In the genomic region with DNA sequence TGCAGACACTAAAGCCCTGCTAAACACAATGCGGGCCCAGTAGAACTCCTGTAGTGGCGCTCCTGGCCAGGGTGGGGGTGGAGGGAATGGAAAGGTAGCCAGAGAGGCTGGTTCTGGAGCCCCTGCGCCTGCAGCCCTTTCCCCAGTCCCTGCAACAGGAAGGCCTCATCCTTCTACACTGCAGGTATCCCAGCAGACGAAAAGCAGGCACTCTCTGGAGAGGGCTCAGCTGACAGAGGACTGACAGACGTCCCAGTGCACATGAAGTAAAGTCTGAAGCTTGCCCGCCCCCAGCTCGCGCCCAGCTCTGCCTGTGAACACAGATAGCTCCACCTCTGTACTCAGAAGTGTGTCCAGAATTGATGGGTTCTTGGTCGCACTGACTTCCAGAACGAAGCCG, we compare ENCODE assay signal across 19 cellular contexts. TPM values are rescaled to one million over a fixed set of nuclear protein-coding genes. Genes with fewer than 3 reads are reported as not detected.
DNase-seq lines count a peak whose midpoint lies in the region; ATAC-seq, FAIRE-seq and TF ChIP-seq lines count a peak whose summit lies in the region.
"Had no signal": no experiment of that assay in that cellular context is flagged by ENCODE, and none has a peak within 500 bp of the region (broad histone marks: within the 10 kb centered on the region; RNA-seq: fewer than 3 reads in every experiment).

No MANE protein-coding gene starts in this region.

- BruUV-seq in K562 (replicated peaks; lab: Mats Ljungman, UMichigan): no TSS peak
- BruUV-seq in MCF 10A (replicated peaks; lab: Mats Ljungman, UMichigan): no TSS peak

- no peaks in the 10 kb centered on the region for H3K79me1 ChIP-seq in H9 (ENCODE audit: insufficient read depth, low read depth, low read length, poor library complexity, severe bottlenecking)
- H3K79me1 ChIP-seq in neuronal stem cell (ENCODE audit: low read depth, low read length): peaks cover 3% of the 10 kb centered on the region
- H3K79me1 ChIP-seq in trophoblast cell (ENCODE audit: low read length): peaks cover 3% of the 10 kb centered on the region

- no peak overlapping the region for H3K4me3 Mint-ChIP-seq in H9
- H3K4me3 Mint-ChIP-seq in MCF 10A (ENCODE audit: unreplicated experiment): no peak overlapping the region
- H3K4me3 Mint-ChIP-seq: CD4-positive, alpha-beta memory T cell had no signal

- H2BK5ac ChIP-seq in H9 (ENCODE audit: insufficient read length, low read length) (no peak overlapping the region), neuronal stem cell (ENCODE audit: low read length) (no peak overlapping the region), trophoblast cell (ENCODE audit: low read depth, low read length, poor library complexity) (no peak overlapping the region)

- H3K4ac ChIP-seq in H9 (ENCODE audit: low read depth, low read length) (no peak overlapping the region), neuronal stem cell (ENCODE audit: low read length) (no peak overlapping the region), trophoblast cell (ENCODE audit: low read depth, low read length) (no peak overlapping the region)

- intact Hi-C loops in K562 (cut with micrococcal nuclease): no loop called here
- intact Hi-C loops in lower leg skin (cut with DNase I; ENCODE audit: low total_unique reads): no loop called here
- intact Hi-C loops in MCF 10A (cut with micrococcal nuclease): no loop called here

- no peak for TF ChIP-seq POLR2A in K562 (conservative IDR thresholded peaks at IDR 0.05)
- no peak for TF ChIP-seq POLR2A in lower leg skin (IDR thresholded peaks at IDR 0.05)

- CTCF ChIA-PET in K562 (lab: Yijun Ruan, JAX; ENCODE audit: low intra/inter-chr PET ratio): no interaction called here
- CTCF ChIA-PET in MCF 10A (lab: Yijun Ruan, JAX): interaction anchor here (0.7 kb wide), 1 partner anchor 26 kb away, joined by 3 read pairs; no protein-coding TSS in a partner anchor

- H3K4me2 ChIP-seq in H9 (ENCODE audit: insufficient read depth, insufficient read length, low read length) (no peak overlapping the region), K562 (ENCODE audit: insufficient read depth, low read length) (peak overlapping the region; percentile 41), neuronal stem cell (ENCODE audit: insufficient read depth, low read length, poor library complexity, severe bottlenecking) (no peak overlapping the region), trophoblast cell (ENCODE audit: low read length) (no peak overlapping the region)

- no peak overlapping the region for H4K5ac ChIP-seq in H9 (ENCODE audit: insufficient read length, low read depth, low read length)

- H2BK120ac ChIP-seq in H9 (ENCODE audit: low read depth, low read length, poor library complexity, severe bottlenecking) (no peak overlapping the region), neuronal stem cell (ENCODE audit: low read depth, low read length) (no peak overlapping the region), trophoblast cell (ENCODE audit: insufficient read depth, low read length, poor library complexity) (no peak overlapping the region)

- H2AFZ ChIP-seq in H9 (ENCODE audit: low read length) (no peak overlapping the region), K562 (ENCODE audit: low read depth, low read length) (0 out of 2 replicates have a peak overlapping the region, but pooled peaks have one; percentile 8), neuronal stem cell (ENCODE audit: low read length) (no peak overlapping the region), trophoblast cell (ENCODE audit: insufficient read depth, low read length, poor library complexity) (no peak overlapping the region)

- H3K56ac ChIP-seq in H9 (ENCODE audit: insufficient read length, low read depth, low read length): no peak overlapping the region

- H3K18ac ChIP-seq in H9 (ENCODE audit: insufficient read length, low read depth, low read length) (peak overlapping the region; percentile 0), neuronal stem cell (ENCODE audit: low read length) (no peak overlapping the region), trophoblast cell (ENCODE audit: low read length) (no peak overlapping the region)

- H3K27ac ChIP-seq in H9 (ENCODE audit: insufficient read length, low read depth, low read length) (no peak overlapping the region), K562 (ENCODE audit: extremely low read depth, low read depth, low read length) (no peak overlapping the region), neuronal stem cell (replicated peaks; ENCODE audit: low read length) (no peak overlapping the region), trophoblast cell (ENCODE audit: low read depth, low read length) (peak overlapping the region; percentile 13)

- no peaks in the 10 kb centered on the region for H3K36me3 ChIP-seq in K562 (ENCODE audit: control insufficient read depth, insufficient read depth, low read length)
- H3K36me3 ChIP-seq in neuronal stem cell (replicated peaks in 1 of 2; ENCODE audit: control insufficient read depth in 2 of 2, insufficient read depth in 2 of 2, low read length in 2 of 2): no peaks in the 10 kb centered on the region
- H3K36me3 ChIP-seq in trophoblast cell (ENCODE audit: control insufficient read depth in 1 of 2, insufficient read depth in 2 of 2, low read length in 2 of 2): no peaks in the 10 kb centered on the region

- H3K27me3 ChIP-seq in H9 (ENCODE audit: insufficient read depth, low read length): no peaks in the 10 kb centered on the region
- H3K27me3 ChIP-seq in K562 (ENCODE audit: control insufficient read depth in 2 of 2, insufficient read depth in 2 of 2, low read length in 2 of 2): peaks cover 33 to 59% of the 10 kb centered on the region in 2 experiments
- H3K27me3 ChIP-seq in neuronal stem cell (ENCODE audit: control insufficient read depth in 3 of 3, insufficient read depth in 3 of 3, low read depth in 1 of 3, low read length in 3 of 3): no peaks in the 10 kb centered on the region
- H3K27me3 ChIP-seq in trophoblast cell (ENCODE audit: insufficient read depth, low read length): no peaks in the 10 kb centered on the region

- DNase-seq in H9: no peak
- no peak for DNase-seq in K562 (ENCODE audit: extremely low read depth in 1 of 4, low spot score in 3 of 4)
- DNase-seq in neuronal stem cell (ENCODE audit: low spot score): no peak
- DNase-seq in trophoblast cell: no peak
- DNase-seq in NCI-H345 (lab: John Stamatoyannopoulos, UW): no peak
- DNase-seq in lower leg skin (ENCODE audit: low spot score in 2 of 2): no peak
- DNase-seq in GM10266 (ENCODE audit: extremely low spot score): no peak
- no peak for DNase-seq in MCF 10A (ENCODE audit: unreplicated experiment)
- DNase-seq: C1 segment of cervical spinal cord; Calu3; CD4-positive, alpha-beta memory T cell; COR-L47; DMS53; DMS79 treated with DMSO at 0.1 percent for 48 hours; GOT3; H7 had no signal

- no peak for TF ChIP-seq EP300 in K562 (IDR thresholded peaks at IDR 0.05; ENCODE audit: low read length)

- no peaks in the 10 kb centered on the region; the same call in 1 of the 2 replicates for H3K27me3 Mint-ChIP-seq in H9 (ENCODE audit: low read depth)
- peaks cover 42% of the 10 kb centered on the region for H3K27me3 Mint-ChIP-seq in MCF 10A (ENCODE audit: insufficient read depth, unreplicated experiment)

- WGBS in H9 (ENCODE audit: extremely low coverage, insufficient read length, low lambda C conversion rate): no CpG with 5 or more reads among the region's 11 CpGs
- 3% methylated on average over 11 of the region's 11 CpGs for WGBS in K562 (ENCODE audit: insufficient coverage, low coverage, missing lambda C conversion rate)
- WGBS in neuronal stem cell (ENCODE audit: extremely low coverage in 2 of 2, insufficient read length in 2 of 2, insufficient replicate concordance in 1 of 2), 2 donors: no CpG with 5 or more reads among the region's 11 CpGs
- WGBS in trophoblast cell (ENCODE audit: extremely low coverage, insufficient coverage, insufficient read length): no CpG with 5 or more reads among the region's 11 CpGs
- WGBS in lower leg skin, 2 donors: 86 to 89% methylated on average over 8 to 11 of the region's 11 CpGs

- TF ChIP-seq RAD21 in K562 (CRISPR knock-in tag; conservative IDR thresholded peaks at IDR 0.05 in 1 of 2, IDR thresholded peaks at IDR 0.05 in 1 of 2): no peak

- no peaks in the 10 kb centered on the region for H3K9me3 ChIP-seq in H9 (ENCODE audit: control insufficient read depth, low read depth, low read length)
- no peaks in the 10 kb centered on the region for H3K9me3 ChIP-seq in K562 (replicated peaks; ENCODE audit: control insufficient read depth, insufficient read depth, low read depth, low read length)
- H3K9me3 ChIP-seq in neuronal stem cell (replicated peaks in 1 of 2; ENCODE audit: control insufficient read depth in 2 of 2, insufficient read depth in 1 of 2, low read depth in 1 of 2, low read length in 2 of 2): peaks cover 0 to 2% of the 10 kb centered on the region in 2 donors
- peaks cover 2% of the 10 kb centered on the region for H3K9me3 ChIP-seq in trophoblast cell (ENCODE audit: insufficient read depth, low read depth, low read length)

- H3K36me3 Mint-ChIP-seq in H9 (ENCODE audit: insufficient read depth in 1 of 3, low read depth in 3 of 3): peaks cover 0 to 2% (median 0%) of the 10 kb centered on the region in 3 experiments; a peak in 1 of 7 replicates
- peaks cover 7% of the 10 kb centered on the region for H3K36me3 Mint-ChIP-seq in MCF 10A (ENCODE audit: insufficient read depth, unreplicated experiment)
- H3K36me3 Mint-ChIP-seq: CD4-positive, alpha-beta memory T cell had no signal

- H3K9me1 ChIP-seq in K562 (ENCODE audit: control insufficient read depth, insufficient read depth, low read length): no peaks in the 10 kb centered on the region

- H3K4me1 ChIP-seq in H9 (ENCODE audit: insufficient read depth, low read length): no peaks in the 10 kb centered on the region; the same call in 1 of the 2 replicates
- H3K4me1 ChIP-seq in K562 (replicated peaks in 1 of 2; ENCODE audit: control insufficient read depth in 2 of 2, insufficient read depth in 2 of 2, low read length in 2 of 2): peaks cover 0 to 7% of the 10 kb centered on the region in 2 experiments; a peak in 2 of 5 replicates
- peaks cover 5 to 7% of the 10 kb centered on the region in 2 donors for H3K4me1 ChIP-seq in neuronal stem cell (ENCODE audit: control insufficient read depth in 2 of 2, insufficient read depth in 1 of 2, low read depth in 1 of 2, low read length in 2 of 2)
- peaks cover 15 to 18% of the 10 kb centered on the region in 2 experiments for H3K4me1 ChIP-seq in trophoblast cell (ENCODE audit: control insufficient read depth in 1 of 2, insufficient read depth in 2 of 2, low read length in 2 of 2)

- H3K23me2 ChIP-seq in H9 (ENCODE audit: insufficient read length, low read depth, low read length, poor library complexity, severe bottlenecking): no peaks in the 10 kb centered on the region

- H3K4me3 ChIP-seq in K562 (no peak overlapping the region), neuronal stem cell (ENCODE audit: low read length in 2 of 2) (no peak overlapping the region), trophoblast cell (ENCODE audit: low read depth, low read length) (no peak overlapping the region), lower leg skin (ENCODE audit: low read depth, poor library complexity, severe bottlenecking) (no peak overlapping the region)
- H3K4me3 ChIP-seq: GM12878 had no signal

- H3K9me3 Mint-ChIP-seq in H9 (no peaks in the 10 kb centered on the region), MCF 10A (ENCODE audit: unreplicated experiment) (peaks cover 11% of the 10 kb centered on the region)

- H2AK5ac ChIP-seq in H9 (ENCODE audit: insufficient read length, low read length): no peak overlapping the region
- no peak overlapping the region for H2AK5ac ChIP-seq in neuronal stem cell (ENCODE audit: low read depth, low read length)
- no peak overlapping the region for H2AK5ac ChIP-seq in trophoblast cell (ENCODE audit: low read length)

- H3K9ac ChIP-seq in H9 (ENCODE audit: extremely low read depth, insufficient read length, low read length) (no peak overlapping the region), K562 (ENCODE audit: insufficient read depth in 1 of 2, low read depth in 2 of 2, low read length in 2 of 2) (no peak overlapping the region), neuronal stem cell (ENCODE audit: low read depth, low read length, poor library complexity) (no peak overlapping the region), trophoblast cell (ENCODE audit: low read length) (no peak overlapping the region)

- H3T11ph ChIP-seq in H9 (ENCODE audit: low read length): no peak overlapping the region

- H3K23ac ChIP-seq in H9 (ENCODE audit: insufficient read length, low read depth, low read length) (no peak overlapping the region), neuronal stem cell (ENCODE audit: low read depth, low read length, poor library complexity) (no peak overlapping the region), trophoblast cell (ENCODE audit: low read length) (no peak overlapping the region)

- in situ Hi-C loops in K562 (cut with MboI): no loop called here

- no peak overlapping the region for H4K91ac ChIP-seq in H9 (ENCODE audit: insufficient read length, low read depth, low read length)
- H4K91ac ChIP-seq in neuronal stem cell (ENCODE audit: low read depth, low read length, poor library complexity): peak overlapping the region; percentile 72
- no peak overlapping the region for H4K91ac ChIP-seq in trophoblast cell (ENCODE audit: low read depth, low read length)

- POLR2A ChIA-PET in K562 (lab: Yijun Ruan, JAX) (interaction anchor here (0.7 kb wide), 2 partner anchors 94 to 96 kb away, joined by 3 to 4 read pairs; no protein-coding TSS in a partner anchor), MCF 10A (lab: Yijun Ruan, JAX) (no interaction called here)

- no peak for TF ChIP-seq CTCF in H9 (conservative IDR thresholded peaks at IDR 0.05)
- TF ChIP-seq CTCF in K562 (IDR thresholded peaks at IDR 0.05 in 2 of 3, conservative IDR thresholded peaks at IDR 0.05 in 1 of 3; ENCODE audit: insufficient read depth in 2 of 3, low read depth in 1 of 3, low read length in 3 of 3): no peak
- no peak for TF ChIP-seq CTCF in lower leg skin (IDR thresholded peaks at IDR 0.05)
- no peak for TF ChIP-seq CTCF in GM10266 (IDR thresholded peaks at IDR 0.05; ENCODE audit: control insufficient read depth, insufficient read depth, low read depth, missing control alignments)
- TF ChIP-seq CTCF in MCF 10A (IDR thresholded peaks at IDR 0.05; ENCODE audit: unreplicated experiment): no peak

- H2BK15ac ChIP-seq in H9 (ENCODE audit: low read depth, low read length) (no peak overlapping the region), neuronal stem cell (ENCODE audit: low read length) (no peak overlapping the region)

- H3K4me1 Mint-ChIP-seq in H9: peaks cover 22 to 28% of the 10 kb centered on the region in 2 experiments
- no peaks in the 10 kb centered on the region for H3K4me1 Mint-ChIP-seq in MCF 10A (ENCODE audit: insufficient read depth, unreplicated experiment)
- H3K4me1 Mint-ChIP-seq: CD4-positive, alpha-beta memory T cell had no signal

- no peak overlapping the region for H2BK20ac ChIP-seq in H9 (ENCODE audit: low read depth, low read length, poor library complexity, severe bottlenecking)

- no peak; the same call in 1 of the 3 replicates for ATAC-seq in K562
- ATAC-seq: GM12878, HCT116 had no signal

- no peaks in the 10 kb centered on the region for H3K79me2 ChIP-seq in H9 (ENCODE audit: insufficient read depth, low read length)
- H3K79me2 ChIP-seq in K562 (ENCODE audit: control insufficient read depth, insufficient read depth, low read length): no peaks in the 10 kb centered on the region
- no peaks in the 10 kb centered on the region for H3K79me2 ChIP-seq in trophoblast cell (ENCODE audit: control insufficient read depth, insufficient read depth, low read length, poor library complexity)

- no peaks in the 10 kb centered on the region for H4K20me1 ChIP-seq in H9 (ENCODE audit: control insufficient read depth, insufficient read depth, insufficient read length)
- no peaks in the 10 kb centered on the region; the same call in 1 of the 2 replicates for H4K20me1 ChIP-seq in K562 (replicated peaks; ENCODE audit: control insufficient read depth, insufficient read depth, low read length)

- no peak overlapping the region for H2BK12ac ChIP-seq in H9 (ENCODE audit: insufficient read length, low read depth, low read length)
- H2BK12ac ChIP-seq in neuronal stem cell (ENCODE audit: low read length): no peak overlapping the region
- no peak overlapping the region for H2BK12ac ChIP-seq in trophoblast cell (ENCODE audit: low read length)

- H3K14ac ChIP-seq in H9 (ENCODE audit: insufficient read depth, low read length) (no peak overlapping the region), neuronal stem cell (ENCODE audit: low read length) (peak overlapping the region; percentile 56), trophoblast cell (ENCODE audit: low read length) (no peak overlapping the region)

- H3K27ac Mint-ChIP-seq in H9 (no peak overlapping the region; a peak in 1 of 7 replicates), MCF 10A (ENCODE audit: low read depth, unreplicated experiment) (no peak overlapping the region)
- H3K27ac Mint-ChIP-seq: CD4-positive, alpha-beta memory T cell had no signal

- FAIRE-seq in K562 (lab: Jason Lieb, UNC): no peak
- FAIRE-seq: G401.6, GM12878 had no signal

- no peak overlapping the region for H4K12ac ChIP-seq in trophoblast cell (ENCODE audit: low read depth, low read length)

- H4K8ac ChIP-seq in H9 (replicated peaks; ENCODE audit: insufficient read length, low read depth, low read length) (no peak overlapping the region), neuronal stem cell (ENCODE audit: low read depth, low read length) (peak overlapping the region; percentile 43), trophoblast cell (ENCODE audit: low read depth, low read length) (no peak overlapping the region)

RNA-seq across cellular contexts. Expression of a gene that starts 46.0 kb away (rescaled TPM):
- 6.9 and 7.8 TPM in 2 replicates for total RNA-seq in H9 (2021)
- total RNA-seq in K562 (2011; cell fraction: chromatin; rRNA removed; ENCODE audit: low replicate concordance): 4.2 and 4.7 TPM in 2 replicates
- 6.4 and 7.8 TPM in 2 replicates for total RNA-seq in K562 (2011; cell fraction: nucleolus; rRNA removed)
- 6.1 and 6.6 TPM in 2 replicates for total RNA-seq in K562 (2011; cell fraction: nucleoplasm; rRNA removed)
- 8.4 and 8.7 TPM in 2 replicates for total RNA-seq in K562 (2014; rRNA removed)
- 4.9 and 5.4 TPM in 2 replicates for total RNA-seq in K562 (2014; rRNA removed; fragmentation: Illumina TruSeq; extraction: Trizol)
- 6.1 and 6.8 TPM in 2 replicates for total RNA-seq in K562 (2015; rRNA removed; fragmentation: Illumina TruSeq; extraction: Trizol)
- total RNA-seq in K562 (2021): 5.2 and 5.6 TPM in 2 replicates
- 4.1 TPM in 2 replicates for polyA plus RNA-seq in K562 (2011; rRNA removed)
- 4.2 and 5.5 TPM in 2 replicates for polyA plus RNA-seq in K562 (2011; cell fraction: cytosol; rRNA removed)
- polyA plus RNA-seq in K562 (2011; cell fraction: nucleus; rRNA removed): 2.9 and 3.7 TPM in 2 replicates
- polyA plus RNA-seq in K562 (2012): 4.1 and 5.1 TPM in 2 replicates
- 5.5 and 6.5 TPM in 2 replicates for polyA plus RNA-seq in K562 (2014; fragmentation: Illumina TruSeq; extraction: Trizol)
- under 1 TPM; 0.92 to 0.93 TPM for polyA plus RNA-seq in K562 (2014; fragmentation: Nextera tagmentation; extraction: Ambion mirVana)
- 6.2 and 6.5 TPM in 2 replicates for polyA plus RNA-seq in K562 (2014; rRNA removed)
- polyA minus RNA-seq in K562 (2011; rRNA and poly(A)+ RNA removed): 2.5 and 2.7 TPM in 2 replicates
- polyA minus RNA-seq in K562 (2011; cell fraction: cytosol; rRNA and poly(A)+ RNA removed): 2.2 and 2.9 TPM in 2 replicates
- polyA minus RNA-seq in K562 (2011; cell fraction: nucleus; rRNA and poly(A)+ RNA removed): 1.6 and 3.8 TPM in 2 replicates
- polyA plus RNA-seq in neuronal stem cell (2013, experiment 1 of 2): 13.4 TPM
- 12.9 TPM for polyA plus RNA-seq in neuronal stem cell (2013, experiment 2 of 2)
- 5.7 and 6.0 TPM in 2 replicates for polyA plus RNA-seq in trophoblast cell (2013)
- 1 to 10 TPM; 4.6 to 8.8 (median 7.6) TPM for total RNA-seq in lower leg skin
- 6.7 and 9.1 TPM in 2 replicates for total RNA-seq in MCF 10A (2022)
